ENCODE assay signal across 8 cellular contexts in the genomic region with DNA sequence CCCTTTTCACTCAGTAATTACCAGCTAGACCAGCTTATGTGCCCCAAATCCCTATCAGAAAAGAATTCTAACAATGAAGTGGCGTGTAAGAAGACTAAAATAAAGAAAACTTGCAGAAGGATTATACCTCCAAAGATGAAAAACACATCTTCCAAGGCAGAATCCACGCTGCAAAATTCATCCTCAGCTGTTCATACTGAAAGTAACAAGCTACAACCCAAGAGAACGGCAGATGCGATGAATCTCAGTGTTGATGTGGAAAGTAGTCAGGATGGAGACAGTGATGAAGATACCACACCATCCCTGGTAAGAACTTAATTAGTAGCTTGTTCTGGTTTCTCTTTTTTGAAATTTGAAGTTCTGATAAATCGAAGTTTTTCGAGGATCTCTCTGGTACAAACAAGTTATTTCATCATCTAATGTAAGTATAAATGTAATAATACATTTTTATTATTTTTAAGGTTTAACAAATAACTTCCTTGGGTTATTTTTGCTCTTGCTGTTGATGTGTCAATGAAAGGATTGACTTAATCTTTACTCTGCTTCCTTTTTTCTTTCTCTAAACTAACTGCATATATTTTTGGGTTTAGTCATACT.
A peak's percentile ranks its signal among the peaks of the same experiment; 100 is the strongest.
DNase-seq lines count a peak whose midpoint lies in the region; ATAC-seq and TF ChIP-seq lines count a peak whose summit lies in the region.

No MANE protein-coding gene starts in this region.

- peaks cover 3% of the 10 kb centered on the region for H3K9me3 Mint-ChIP-seq in nephron

- peaks cover 9% of the 10 kb centered on the region for H3K36me3 Mint-ChIP-seq in nephron (ENCODE audit: low read depth)

- peaks cover 6% of the 10 kb centered on the region for H4K20me1 ChIP-seq in Loucy (ENCODE audit: insufficient read depth, low read length, poor library complexity, severe bottlenecking)

- ATAC-seq in HG03045 (IDR thresholded peaks at IDR 0.05; ENCODE audit: unreplicated experiment) (no peak), HG03095 (IDR thresholded peaks at IDR 0.05; ENCODE audit: unreplicated experiment) (no peak)

- H3F3A ChIP-seq in Loucy (ENCODE audit: low read depth): no peaks in the 10 kb centered on the region

- H3K27me3 Mint-ChIP-seq in nephron (ENCODE audit: low read depth): no peaks in the 10 kb centered on the region

- peak; percentile 46 for DNase-seq in EH (ENCODE audit: low read depth)
- no peak for DNase-seq in astrocyte of the cerebellum (ENCODE audit: low read depth)
- no peak for DNase-seq in substantia nigra (lab: John Stamatoyannopoulos, UW)
- DNase-seq in putamen (ENCODE audit: low spot score): no peak

- peaks cover 88% of the 10 kb centered on the region for H3K79me2 ChIP-seq in Loucy (ENCODE audit: insufficient read depth, low read length)

- H2AFZ ChIP-seq in Loucy (ENCODE audit: low read length): peak overlapping the region; percentile 34; the same call in 1 of the 2 replicates

- no peaks in the 10 kb centered on the region for H3K9me2 ChIP-seq in Loucy (replicated peaks; ENCODE audit: low read depth, low read length)

- in situ Hi-C loops in astrocyte of the cerebellum (cut with HindIII; ENCODE audit: low sequenced_read_pairs): no loop called here

- no peak overlapping the region for H3K27ac ChIP-seq in substantia nigra (ENCODE audit: low read depth, low read length, poor library complexity, severe bottlenecking)

- no peaks in the 10 kb centered on the region for H3K9me3 ChIP-seq in Loucy (ENCODE audit: insufficient read depth, low read depth, low read length)

- H3K4me3 ChIP-seq in Loucy (ENCODE audit: low read length, poor library complexity, severe bottlenecking) (peak overlapping the region; percentile 86), astrocyte of the cerebellum (ENCODE audit: low read depth, low read length) (peak overlapping the region; percentile 7)

- H3K27ac Mint-ChIP-seq in nephron: peak overlapping the region in 2 of 3 experiments; percentile 43 to 57

- H3K9ac ChIP-seq in Loucy (ENCODE audit: low read depth, low read length, poor library complexity, severe bottlenecking): peak overlapping the region; percentile 88

- H3K4me3 Mint-ChIP-seq in nephron: peak overlapping the region; percentile 79 to 87 (median 84)

- no peaks in the 10 kb centered on the region for H3K27me3 ChIP-seq in Loucy (ENCODE audit: insufficient read depth, low read length, poor library complexity, severe bottlenecking)

- H3K4me1 ChIP-seq in Loucy (ENCODE audit: insufficient read depth, low read length, poor library complexity, severe bottlenecking): peaks cover 53% of the 10 kb centered on the region

- TF ChIP-seq CTCF in Loucy (conservative IDR thresholded peaks at IDR 0.05; ENCODE audit: low read length) (no peak), astrocyte of the cerebellum (IDR thresholded peaks at IDR 0.05; ENCODE audit: low read depth, low read length, missing control alignments) (no peak), nephron (IDR thresholded peaks at IDR 0.05; ENCODE audit: unreplicated experiment in 3 of 3) (no peak)

- H3K4me2 ChIP-seq in Loucy (ENCODE audit: low read depth, low read length, poor library complexity, severe bottlenecking): peak overlapping the region; percentile 75

- no peaks in the 10 kb centered on the region for H3K36me3 ChIP-seq in Loucy (ENCODE audit: insufficient read depth, low read length)

- peaks cover 24% of the 10 kb centered on the region for H3K4me1 Mint-ChIP-seq in nephron
